18 cellular contexts compared by ENCODE assay signal in genomic region chr1:110638062-110638461, GRCh38.
DNase-seq lines count a peak whose midpoint lies in the region; ATAC-seq and TF ChIP-seq lines count a peak whose summit lies in the region.
"Had no signal": no experiment of that assay in that cellular context is flagged by ENCODE, and none has a peak within 500 bp of the region (broad histone marks: within the 10 kb centered on the region; RNA-seq: fewer than 3 reads in every experiment).

No MANE protein-coding gene starts in this region.

- TF ChIP-seq CTCF in GM10266 (IDR thresholded peaks at IDR 0.05; ENCODE audit: control insufficient read depth, insufficient read depth, low read depth, missing control alignments), result peak; percentile 1

- peak; percentile 48 for DNase-seq in NK-92 treated with Interleukin-12 subunit alpha and Interleukin-12 subunit beta, amount 100 ng/mL, for 24 hours (lab: John Stamatoyannopoulos, UW)
- DNase-seq in NK-92 (lab: John Stamatoyannopoulos, UW; ENCODE audit: unreplicated experiment) (no peak), GM10266 (ENCODE audit: extremely low spot score) (no peak), RPMI8226 (peak; percentile 54), iPS-NIHi7 (ENCODE audit: extremely low spot score) (peak; percentile 22), RKO (ENCODE audit: low spot score) (no peak)
- DNase-seq: activated CD4-positive, alpha-beta T cell treated with anti-CD3 and anti-CD28 coated beads for 1 hour; activated effector memory CD4-positive, alpha-beta T cell treated with Interleukin-2 at 50 U/mL for 16 hours; Calu3; colonic mucosa; GF-D8; immature natural killer cell; Kasumi-1; NCI-H187; NCI-H774; stomach had no signal

- ATAC-seq in GM21360 (IDR thresholded peaks at IDR 0.05; ENCODE audit: unreplicated experiment), result no peak
- no peak for ATAC-seq in HG03378 (IDR thresholded peaks at IDR 0.05; ENCODE audit: unreplicated experiment)

Comparison
In these comparisons a context has a peak if more than half of its experiments do, and no peak if none do; other contexts are left out.
1. DNase-seq: peak in NK-92 treated with Interleukin-12 subunit alpha and Interleukin-12 subunit beta, amount 100 ng/mL, for 24 hours (single experiment), RPMI8226 (single experiment) and iPS-NIHi7 (single experiment); none in NK-92 (single experiment), GM10266 (single experiment) and RKO (single experiment).